23 cellular contexts compared by ENCODE assay signal in the genomic region with DNA sequence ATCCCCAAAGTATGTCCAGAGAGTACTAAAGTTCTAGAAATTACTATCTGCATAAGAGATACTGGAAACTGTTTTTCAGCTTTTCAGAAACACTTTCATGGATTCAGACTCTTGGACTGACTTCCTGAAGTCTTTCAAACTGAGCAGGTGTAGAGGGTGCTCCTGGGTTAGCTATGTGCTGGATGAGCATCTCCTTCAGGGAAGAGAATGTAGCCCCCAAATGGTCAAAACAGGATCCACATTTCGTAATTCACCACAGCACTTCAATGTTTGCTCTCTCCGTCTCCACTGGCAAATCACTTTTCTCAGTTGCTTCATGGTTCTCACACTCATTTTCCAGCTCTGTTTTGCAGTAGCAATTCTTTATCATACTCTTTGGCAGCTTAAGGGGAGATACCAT. TPM values are rescaled to one million over a fixed set of nuclear protein-coding genes. Genes with fewer than 3 reads are reported as not detected.
"Had no signal": no experiment of that assay in that cellular context is flagged by ENCODE, and none has a peak within 500 bp of the region (broad histone marks: within the 10 kb centered on the region; RNA-seq: fewer than 3 reads in every experiment).

No MANE protein-coding gene starts in this region.

- H3K4me1 ChIP-seq: gastrocnemius medialis, heart left ventricle, neural progenitor cell, prostate gland, sigmoid colon, stomach, thyroid gland had no signal

- H3K9me3 Mint-ChIP-seq: effector memory CD8-positive, alpha-beta T cell; naive thymus-derived CD4-positive, alpha-beta T cell; nephron; neural progenitor cell; stimulated activated effector memory CD8-positive, alpha-beta T cell treated with anti-CD3 and anti-CD28 coated beads, Interleukin-12 subunit alpha, Interleukin-12 subunit beta, amount 100 ng/mL, for 72 hours; type B pancreatic cell had no signal

- H3K36me3 Mint-ChIP-seq: naive thymus-derived CD4-positive, alpha-beta T cell; neural progenitor cell; stimulated activated effector memory CD8-positive, alpha-beta T cell treated with anti-CD3 and anti-CD28 coated beads, Interleukin-12 subunit alpha, Interleukin-12 subunit beta, amount 100 ng/mL, for 72 hours; type B pancreatic cell had no signal

- ATAC-seq: effector memory CD8-positive, alpha-beta T cell; gastrocnemius medialis; heart left ventricle; left lobe of liver; naive thymus-derived CD4-positive, alpha-beta T cell; right cardiac atrium; stimulated activated effector memory CD8-positive, alpha-beta T cell treated with anti-CD3 and anti-CD28 coated beads, Interleukin-12 subunit alpha, Interleukin-12 subunit beta, amount 100 ng/mL, for 72 hours had no signal

- H3K4me3 ChIP-seq: gastrocnemius medialis, heart left ventricle, hepatocyte, lung, neural progenitor cell, prostate gland, sigmoid colon, stomach, thyroid gland had no signal

- H2AFZ ChIP-seq: hepatocyte, neural progenitor cell had no signal

- H3K27me3 ChIP-seq: hepatocyte, neural progenitor cell had no signal

- H3K27ac Mint-ChIP-seq: effector memory CD8-positive, alpha-beta T cell; naive thymus-derived CD4-positive, alpha-beta T cell; nephron; neural progenitor cell; stimulated activated effector memory CD8-positive, alpha-beta T cell treated with anti-CD3 and anti-CD28 coated beads, Interleukin-12 subunit alpha, Interleukin-12 subunit beta, amount 100 ng/mL, for 72 hours; type B pancreatic cell had no signal

- H3K27ac ChIP-seq: gastrocnemius medialis, heart left ventricle, hepatocyte, neural progenitor cell, prostate gland, sigmoid colon, stomach, thyroid gland had no signal

- H3K9ac ChIP-seq: neural progenitor cell had no signal

- H3K79me2 ChIP-seq: hepatocyte had no signal

- DNase-seq: cortex of kidney; effector memory CD8-positive, alpha-beta T cell; gastrocnemius medialis; heart left ventricle; kidney; mesenchymal stem cell; midbrain; naive thymus-derived CD4-positive, alpha-beta T cell; right cardiac atrium; sigmoid colon; stimulated activated CD4-positive, alpha-beta T cell treated with anti-CD3 and anti-CD28 coated beads, Interleukin-2, amount 100 ng/mL, for 24 hours; stimulated activated CD4-positive, alpha-beta T cell treated with anti-CD3 and anti-CD28 coated beads, Interleukin-4, amount 100 ng/mL, for 24 hours; stimulated activated naive CD4-positive, alpha-beta T cell treated with Interleukin-2 at 50 U/mL for 16 hours; stomach; thyroid gland had no signal

- H3K36me3 ChIP-seq: gastrocnemius medialis, heart left ventricle, neural progenitor cell, prostate gland, sigmoid colon, stomach, thyroid gland had no signal

- H3K4me3 Mint-ChIP-seq: effector memory CD8-positive, alpha-beta T cell; naive thymus-derived CD4-positive, alpha-beta T cell; nephron; neural progenitor cell; stimulated activated effector memory CD8-positive, alpha-beta T cell treated with anti-CD3 and anti-CD28 coated beads, Interleukin-12 subunit alpha, Interleukin-12 subunit beta, amount 100 ng/mL, for 72 hours; type B pancreatic cell had no signal

- H3K4me1 Mint-ChIP-seq: naive thymus-derived CD4-positive, alpha-beta T cell; nephron; neural progenitor cell; stimulated activated effector memory CD8-positive, alpha-beta T cell treated with anti-CD3 and anti-CD28 coated beads, Interleukin-12 subunit alpha, Interleukin-12 subunit beta, amount 100 ng/mL, for 72 hours had no signal

- H3K9me3 ChIP-seq: gastrocnemius medialis, heart left ventricle, prostate gland, sigmoid colon, stomach, thyroid gland had no signal

- H3K4me2 ChIP-seq: hepatocyte, neural progenitor cell had no signal

RNA-seq across cellular contexts. Expression of gene SATB2, which starts 23.2 kb away (rescaled TPM):
- polyA plus RNA-seq: naive thymus-derived CD4-positive, alpha-beta T cell had no signal
